Comparison of ENCODE assay signal across 22 cellular contexts in genomic region chr4:108048997-108049396, GRCh38. TPM values are rescaled to one million over a fixed set of nuclear protein-coding genes. Genes with fewer than 3 reads are reported as not detected.
DNase-seq lines count a peak whose midpoint lies in the region; ATAC-seq and TF ChIP-seq lines count a peak whose summit lies in the region.
"Had no signal": no experiment of that assay in that cellular context is flagged by ENCODE, and none has a peak within 500 bp of the region (broad histone marks: within the 10 kb centered on the region; RNA-seq: fewer than 3 reads in every experiment).

No MANE protein-coding gene starts in this region.

- no peak for DNase-seq in activated CD4-positive, alpha-beta T cell treated with anti-CD3 and anti-CD28 coated beads, Interleukin-2, amount 10 ng/mL, durations not matched to agents 24 days and 14 days
- no peak for DNase-seq in activated CD4-positive, alpha-beta T cell treated with anti-CD3 and anti-CD28 coated beads for 4 hours
- DNase-seq in GM12865 (ENCODE audit: low read depth), result no peak
- no peak for DNase-seq in activated T-helper 2 cell treated with anti-CD3 and anti-CD28 coated beads, Interferon-gamma antibody, Interleukin-2, Interleukin-4, amounts not matched to agents 10 μg/mL and 5 μg/mL and 100 μg/mL, durations not matched to agents 14 hours and 24 hours and 36 hours (ENCODE audit: low spot score)
- no peak for DNase-seq in stimulated activated effector memory CD8-positive, alpha-beta T cell treated with anti-CD3 and anti-CD28 coated beads, Interleukin-12 subunit alpha, Interleukin-12 subunit beta, amount 100 ng/mL, for 72 hours (ENCODE audit: low spot score in 2 of 2)
- no peak for DNase-seq in Right ventricle myocardium inferior (ENCODE audit: missing footprints)
- DNase-seq in GM10248 (ENCODE audit: extremely low spot score), result no peak
- DNase-seq: amygdala; dermis blood vessel endothelial cell; DMS53; erythroblast; gastrocnemius medialis; HCEC 1CT; mesenchymal stem cell; NCI-H1436 treated with DMSO at 0.1 percent for 48 hours; NCI-H748 treated with DMSO at 0.1 percent for 48 hours; SHP77 treated with DMSO at 0.1 percent for 48 hours; stimulated activated CD4-positive, alpha-beta T cell treated with anti-CD3 and anti-CD28 coated beads, Interleukin-2, amount 100 ng/mL, for 24 hours had no signal

- TF ChIP-seq CTCF in GM12865 (IDR thresholded peaks at IDR 0.05; ENCODE audit: insufficient read depth, low read depth, low read length, missing control alignments), result no peak
- TF ChIP-seq CTCF in GM10248 (IDR thresholded peaks at IDR 0.05; ENCODE audit: control extremely low read depth, extremely low read depth, low read depth, missing control alignments), result no peak

- intact Hi-C loops in activated CD4-positive, alpha-beta T cell treated with anti-CD3 and anti-CD28 coated beads, Interleukin-2, amount 10 ng/mL, durations not matched to agents 24 days and 14 days (cut with micrococcal nuclease), result loop anchor here (1.0 kb wide), 2 partner anchors 18 to 59 kb away; no protein-coding TSS in a partner anchor
- intact Hi-C loops in activated T-helper 2 cell treated with anti-CD3 and anti-CD28 coated beads, Interferon-gamma antibody, Interleukin-2, Interleukin-4, amounts not matched to agents 10 μg/mL and 5 μg/mL and 100 μg/mL, durations not matched to agents 14 hours and 24 hours and 36 hours (cut with micrococcal nuclease), result no loop called here
- intact Hi-C loops in Right ventricle myocardium inferior (cut with DNase I), result no loop called here

- peaks cover 68% of the 10 kb centered on the region for H3K4me1 Mint-ChIP-seq in activated CD4-positive, alpha-beta T cell treated with anti-CD3 and anti-CD28 coated beads, Interleukin-2, amount 10 ng/mL, durations not matched to agents 24 days and 14 days
- H3K4me1 Mint-ChIP-seq in activated T-helper 2 cell treated with anti-CD3 and anti-CD28 coated beads, Interferon-gamma antibody, Interleukin-2, Interleukin-4, amounts not matched to agents 10 μg/mL and 5 μg/mL and 100 μg/mL, durations not matched to agents 14 hours and 24 hours and 36 hours (ENCODE audit: low read depth), result peaks cover 60% of the 10 kb centered on the region
- peaks cover 15% of the 10 kb centered on the region for H3K4me1 Mint-ChIP-seq in stimulated activated effector memory CD8-positive, alpha-beta T cell treated with anti-CD3 and anti-CD28 coated beads, Interleukin-12 subunit alpha, Interleukin-12 subunit beta, amount 100 ng/mL, for 72 hours
- H3K4me1 Mint-ChIP-seq: CD14-positive monocyte had no signal

- POLR2A ChIA-PET in GM10248 (lab: Yijun Ruan, JAX), result no interaction called here

- H3K4me3 ChIP-seq in GM12865 (ENCODE audit: low read depth, low read length), result peak overlapping the region; percentile 43
- H3K4me3 ChIP-seq: A549, cardiac muscle cell, gastrocnemius medialis had no signal

- peaks cover 64% of the 10 kb centered on the region for H3K36me3 Mint-ChIP-seq in activated CD4-positive, alpha-beta T cell treated with anti-CD3 and anti-CD28 coated beads, Interleukin-2, amount 10 ng/mL, durations not matched to agents 24 days and 14 days (ENCODE audit: low read depth)
- H3K36me3 Mint-ChIP-seq in activated T-helper 2 cell treated with anti-CD3 and anti-CD28 coated beads, Interferon-gamma antibody, Interleukin-2, Interleukin-4, amounts not matched to agents 10 μg/mL and 5 μg/mL and 100 μg/mL, durations not matched to agents 14 hours and 24 hours and 36 hours (ENCODE audit: low read depth), result peaks cover 56% of the 10 kb centered on the region
- peaks cover 13% of the 10 kb centered on the region for H3K36me3 Mint-ChIP-seq in stimulated activated effector memory CD8-positive, alpha-beta T cell treated with anti-CD3 and anti-CD28 coated beads, Interleukin-12 subunit alpha, Interleukin-12 subunit beta, amount 100 ng/mL, for 72 hours
- H3K36me3 Mint-ChIP-seq: CD14-positive monocyte had no signal

- no peak for ATAC-seq in stimulated activated effector memory CD8-positive, alpha-beta T cell treated with anti-CD3 and anti-CD28 coated beads, Interleukin-12 subunit alpha, Interleukin-12 subunit beta, amount 100 ng/mL, for 72 hours
- ATAC-seq in HG02870 (IDR thresholded peaks at IDR 0.05; ENCODE audit: unreplicated experiment), result no peak
- no peak for ATAC-seq in Right ventricle myocardium inferior
- ATAC-seq: A549, gastrocnemius medialis had no signal

- CTCF ChIA-PET in GM10248 (lab: Yijun Ruan, JAX), result interaction anchor here (0.7 to 5.2 kb wide), 2 partner anchors 19 to 549 kb away, joined by 3 to 27 read pairs; no protein-coding TSS in a partner anchor

- H3K27me3 Mint-ChIP-seq in activated CD4-positive, alpha-beta T cell treated with anti-CD3 and anti-CD28 coated beads, Interleukin-2, amount 10 ng/mL, durations not matched to agents 24 days and 14 days, result no peaks in the 10 kb centered on the region
- no peaks in the 10 kb centered on the region for H3K27me3 Mint-ChIP-seq in activated T-helper 2 cell treated with anti-CD3 and anti-CD28 coated beads, Interferon-gamma antibody, Interleukin-2, Interleukin-4, amounts not matched to agents 10 μg/mL and 5 μg/mL and 100 μg/mL, durations not matched to agents 14 hours and 24 hours and 36 hours (ENCODE audit: low read depth)

- peak overlapping the region; percentile 91 for H3K4me3 Mint-ChIP-seq in activated CD4-positive, alpha-beta T cell treated with anti-CD3 and anti-CD28 coated beads, Interleukin-2, amount 10 ng/mL, durations not matched to agents 24 days and 14 days
- peak overlapping the region; percentile 87 for H3K4me3 Mint-ChIP-seq in activated T-helper 2 cell treated with anti-CD3 and anti-CD28 coated beads, Interferon-gamma antibody, Interleukin-2, Interleukin-4, amounts not matched to agents 10 μg/mL and 5 μg/mL and 100 μg/mL, durations not matched to agents 14 hours and 24 hours and 36 hours (ENCODE audit: low read depth)
- H3K4me3 Mint-ChIP-seq in stimulated activated effector memory CD8-positive, alpha-beta T cell treated with anti-CD3 and anti-CD28 coated beads, Interleukin-12 subunit alpha, Interleukin-12 subunit beta, amount 100 ng/mL, for 72 hours, result peak overlapping the region; percentile 67

- no peaks in the 10 kb centered on the region for H3K9me3 Mint-ChIP-seq in activated CD4-positive, alpha-beta T cell treated with anti-CD3 and anti-CD28 coated beads, Interleukin-2, amount 10 ng/mL, durations not matched to agents 24 days and 14 days
- no peaks in the 10 kb centered on the region for H3K9me3 Mint-ChIP-seq in activated T-helper 2 cell treated with anti-CD3 and anti-CD28 coated beads, Interferon-gamma antibody, Interleukin-2, Interleukin-4, amounts not matched to agents 10 μg/mL and 5 μg/mL and 100 μg/mL, durations not matched to agents 14 hours and 24 hours and 36 hours
- no peaks in the 10 kb centered on the region for H3K9me3 Mint-ChIP-seq in stimulated activated effector memory CD8-positive, alpha-beta T cell treated with anti-CD3 and anti-CD28 coated beads, Interleukin-12 subunit alpha, Interleukin-12 subunit beta, amount 100 ng/mL, for 72 hours

- peak overlapping the region; percentile 99 for H3K27ac Mint-ChIP-seq in activated CD4-positive, alpha-beta T cell treated with anti-CD3 and anti-CD28 coated beads, Interleukin-2, amount 10 ng/mL, durations not matched to agents 24 days and 14 days
- peak overlapping the region; percentile 98 for H3K27ac Mint-ChIP-seq in activated T-helper 2 cell treated with anti-CD3 and anti-CD28 coated beads, Interferon-gamma antibody, Interleukin-2, Interleukin-4, amounts not matched to agents 10 μg/mL and 5 μg/mL and 100 μg/mL, durations not matched to agents 14 hours and 24 hours and 36 hours
- H3K27ac Mint-ChIP-seq in stimulated activated effector memory CD8-positive, alpha-beta T cell treated with anti-CD3 and anti-CD28 coated beads, Interleukin-12 subunit alpha, Interleukin-12 subunit beta, amount 100 ng/mL, for 72 hours, result peak overlapping the region; percentile 89
- H3K27ac Mint-ChIP-seq: CD14-positive monocyte had no signal

RNA-seq across cellular contexts. Expression of gene HADH, which starts 59.3 kb away (rescaled TPM):
- 37.2 and 41.4 TPM in 2 replicates for total RNA-seq in activated CD4-positive, alpha-beta T cell treated with anti-CD3 and anti-CD28 coated beads, Interleukin-2, amount 10 ng/mL, durations not matched to agents 24 days and 14 days
- 41.9 and 42.8 TPM in 2 replicates for total RNA-seq in activated T-helper 2 cell treated with anti-CD3 and anti-CD28 coated beads, Interferon-gamma antibody, Interleukin-2, Interleukin-4, amounts not matched to agents 10 μg/mL and 5 μg/mL and 100 μg/mL, durations not matched to agents 14 hours and 24 hours and 36 hours
- total RNA-seq in Right ventricle myocardium inferior, result 260 TPM
